In the genomic region with DNA sequence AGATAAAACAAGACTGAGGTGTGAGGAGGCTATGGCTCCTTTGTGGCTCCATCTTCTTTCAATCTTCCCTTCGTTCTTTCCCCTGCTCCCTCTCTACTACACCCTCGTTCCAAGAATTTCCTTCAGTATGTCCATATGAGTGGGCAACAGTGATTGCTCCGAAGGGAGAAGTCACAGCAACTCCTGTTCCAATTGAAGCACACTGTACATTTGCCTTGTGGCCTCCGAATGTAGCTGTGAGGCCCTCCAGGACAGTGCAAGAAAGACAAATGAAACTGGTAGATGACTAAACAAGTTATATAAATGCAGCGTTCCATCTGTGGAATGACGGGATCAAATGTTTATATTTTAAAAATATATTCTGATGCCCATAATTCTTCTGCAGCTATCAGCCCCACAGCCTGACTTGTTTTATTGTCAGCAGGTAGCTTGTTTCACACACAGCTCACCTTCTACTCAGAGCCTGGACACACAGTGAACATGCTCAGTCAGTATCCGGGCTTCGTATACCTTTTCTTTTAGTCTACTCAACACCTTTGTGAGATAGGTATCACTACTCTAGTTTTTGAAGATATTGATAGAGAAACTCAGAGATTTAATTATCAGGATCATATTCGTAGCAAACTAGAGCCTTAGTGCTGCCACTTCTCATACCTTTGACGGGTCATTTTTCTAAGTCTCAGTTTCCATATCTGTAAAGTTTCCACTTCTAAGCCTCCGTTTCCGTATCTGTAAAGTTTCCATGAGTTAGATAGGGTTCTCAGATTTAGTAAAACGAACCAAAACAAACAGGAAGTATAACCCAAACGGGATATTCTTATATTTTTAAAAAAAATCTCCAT, we compare ENCODE assay signal across 8 cellular contexts. TPM values are rescaled to one million over a fixed set of nuclear protein-coding genes. Genes with fewer than 3 reads are reported as not detected.
DNase-seq lines count a peak whose midpoint lies in the region; ATAC-seq and TF ChIP-seq lines count a peak whose summit lies in the region.

No MANE protein-coding gene starts in this region.

- H3K4me2 ChIP-seq in smooth muscle cell = peak overlapping the region; percentile 97

- H3K36me3 ChIP-seq in Peyer's patch = no peaks in the 10 kb centered on the region
- no peaks in the 10 kb centered on the region for H3K36me3 ChIP-seq in esophagus squamous epithelium
- H3K36me3 ChIP-seq in smooth muscle cell (ENCODE audit: low read depth) = no peaks in the 10 kb centered on the region

- H3K27me3 Mint-ChIP-seq in activated CD4-positive, alpha-beta T cell treated with anti-CD3 and anti-CD28 coated beads, Interleukin-2, amount 10 ng/mL, durations not matched to agents 24 days and 14 days = no peaks in the 10 kb centered on the region

- H3K27ac ChIP-seq in Peyer's patch = peak overlapping the region; percentile 92 to 99 (median 98)
- peak overlapping the region; percentile 88 to 98 (median 96) for H3K27ac ChIP-seq in esophagus squamous epithelium
- peak overlapping the region; percentile 2 for H3K27ac ChIP-seq in smooth muscle cell (ENCODE audit: low read depth)

- peaks cover 24% of the 10 kb centered on the region for H3K36me3 Mint-ChIP-seq in activated CD4-positive, alpha-beta T cell treated with anti-CD3 and anti-CD28 coated beads, Interleukin-2, amount 10 ng/mL, durations not matched to agents 24 days and 14 days (ENCODE audit: low read depth)

- TF ChIP-seq CTCF in Peyer's patch (IDR thresholded peaks at IDR 0.05) (no peak), esophagus squamous epithelium (IDR thresholded peaks at IDR 0.05) (no peak), smooth muscle cell (IDR thresholded peaks at IDR 0.05; ENCODE audit: borderline replicate concordance, insufficient read depth, poor library complexity, severe bottlenecking) (no peak)

- H3K79me2 ChIP-seq in smooth muscle cell (ENCODE audit: low read depth) = peaks cover 28% of the 10 kb centered on the region

- peaks cover 24% of the 10 kb centered on the region for H3K4me1 Mint-ChIP-seq in activated CD4-positive, alpha-beta T cell treated with anti-CD3 and anti-CD28 coated beads, Interleukin-2, amount 10 ng/mL, durations not matched to agents 24 days and 14 days

- H3K4me1 ChIP-seq in Peyer's patch (peaks cover 0 to 27% (median 0%) of the 10 kb centered on the region in 4 donors), esophagus squamous epithelium (peaks cover 0 to 53% (median 11%) of the 10 kb centered on the region in 3 donors), smooth muscle cell (ENCODE audit: low read depth) (peaks cover 11% of the 10 kb centered on the region)

- H4K20me1 ChIP-seq in smooth muscle cell (ENCODE audit: low read depth) = peaks cover 12% of the 10 kb centered on the region

- H3K9me3 ChIP-seq in Peyer's patch = no peaks in the 10 kb centered on the region
- no peaks in the 10 kb centered on the region for H3K9me3 ChIP-seq in esophagus squamous epithelium
- H3K9me3 ChIP-seq in smooth muscle cell (replicated peaks; ENCODE audit: low read depth) = no peaks in the 10 kb centered on the region

- H3K4me3 ChIP-seq in Peyer's patch (peak overlapping the region; percentile 77 to 89 (median 84)), esophagus squamous epithelium (peak overlapping the region in 3 of 4 donors; percentile 80 to 97 (median 94)), smooth muscle cell (peak overlapping the region; percentile 91)

- peaks cover 16% of the 10 kb centered on the region for H3K9me3 Mint-ChIP-seq in activated CD4-positive, alpha-beta T cell treated with anti-CD3 and anti-CD28 coated beads, Interleukin-2, amount 10 ng/mL, durations not matched to agents 24 days and 14 days

- H3F3A ChIP-seq in smooth muscle cell (ENCODE audit: low read depth) = peaks cover 5% of the 10 kb centered on the region

- 61 to 69% methylated on average over 14 of the region's 14 CpGs for WGBS in esophagus squamous epithelium, 2 donors
- 84% methylated on average over 14 of the region's 14 CpGs for WGBS in smooth muscle cell (ENCODE audit: low lambda C conversion rate)

- intact Hi-C loops in activated CD4-positive, alpha-beta T cell treated with anti-CD3 and anti-CD28 coated beads, Interleukin-2, amount 10 ng/mL, durations not matched to agents 24 days and 14 days (cut with micrococcal nuclease) = loop anchor here (1.0 kb wide), 2 partner anchors 44 to 65 kb away; no protein-coding TSS in a partner anchor
- intact Hi-C loops in esophagus squamous epithelium (cut with DNase I) = no loop called here

- DNase-seq in activated CD4-positive, alpha-beta T cell treated with anti-CD3 and anti-CD28 coated beads, Interleukin-2, amount 10 ng/mL, durations not matched to agents 24 days and 14 days = peak; percentile 70
- DNase-seq in activated CD4-positive, alpha-beta T cell treated with anti-CD3 and anti-CD28 coated beads for 1 hour = no peak
- DNase-seq in Peyer's patch (no peak), esophagus squamous epithelium (lab: John Stamatoyannopoulos, UW) (no peak), smooth muscle cell (lab: John Stamatoyannopoulos, UW; ENCODE audit: unreplicated experiment) (no peak), ureter (ENCODE audit: low spot score) (no peak)
- DNase-seq in activated CD8-positive, alpha-beta memory T cell treated with anti-CD3 and anti-CD28 coated beads for 24 hours = no peak

- peak overlapping the region; percentile 15 for H2AFZ ChIP-seq in smooth muscle cell (ENCODE audit: low read depth)

- H3K27me3 ChIP-seq in Peyer's patch (no peaks in the 10 kb centered on the region), esophagus squamous epithelium (no peaks in the 10 kb centered on the region), smooth muscle cell (ENCODE audit: low read depth) (no peaks in the 10 kb centered on the region)

- no peak for TF ChIP-seq POLR2A in Peyer's patch (IDR thresholded peaks at IDR 0.05)
- no peak for TF ChIP-seq POLR2A in esophagus squamous epithelium (IDR thresholded peaks at IDR 0.05)

- peak overlapping the region; percentile 92 for H3K4me3 Mint-ChIP-seq in activated CD4-positive, alpha-beta T cell treated with anti-CD3 and anti-CD28 coated beads, Interleukin-2, amount 10 ng/mL, durations not matched to agents 24 days and 14 days

- H3K27ac Mint-ChIP-seq in activated CD4-positive, alpha-beta T cell treated with anti-CD3 and anti-CD28 coated beads, Interleukin-2, amount 10 ng/mL, durations not matched to agents 24 days and 14 days = peak overlapping the region; percentile 99

- no peak overlapping the region for H3K9ac ChIP-seq in smooth muscle cell (ENCODE audit: low read depth)

- ATAC-seq in HG03342 (IDR thresholded peaks at IDR 0.05; ENCODE audit: unreplicated experiment) = no peak

RNA-seq across cellular contexts. Expression of gene FOXN2, which starts 1.2 kb away (rescaled TPM):
- 50.5 and 54.5 TPM in 2 replicates for total RNA-seq in activated CD4-positive, alpha-beta T cell treated with anti-CD3 and anti-CD28 coated beads, Interleukin-2, amount 10 ng/mL, durations not matched to agents 24 days and 14 days
- 10 to 100 TPM; 35.8 to 67.7 (median 45.4) TPM for total RNA-seq in Peyer's patch
- 10 to 100 TPM in 3 of 4 donors, 1 to 10 TPM in 1; 8.2 to 23.1 (median 17.7) TPM for total RNA-seq in esophagus squamous epithelium
- 21.9 and 29.1 TPM in 2 replicates for total RNA-seq in smooth muscle cell
- 5.3 and 6.0 TPM in 2 replicates for polyA plus RNA-seq in smooth muscle cell
- 19.8 TPM for total RNA-seq in ureter

Comparison
In these comparisons a context has a peak if more than half of its experiments do, and no peak if none do; other contexts are left out.
1. H3K27ac ChIP-seq: peak in every context shown above with its lines; median percentile 98 in Peyer's patch; 96 in esophagus squamous epithelium; 2 in smooth muscle cell.